28 cellular contexts compared by ENCODE assay signal in genomic region chr11:18614667-18615066, GRCh38. TPM values are rescaled to one million over a fixed set of nuclear protein-coding genes. Genes with fewer than 3 reads are reported as not detected.
"Had no signal": no experiment of that assay in that cellular context is flagged by ENCODE, and none has a peak within 500 bp of the region (broad histone marks: within the 10 kb centered on the region; RNA-seq: fewer than 3 reads in every experiment).

No MANE protein-coding gene starts in this region.

- DNase-seq: activated B cell treated with CpG ODN at 0.5 μM for 24 hours; activated CD4-positive, alpha-beta T cell treated with anti-CD3 and anti-CD28 coated beads for 48 hours; activated CD4-positive, alpha-beta T cell treated with anti-CD3 and anti-CD28 coated beads, Interleukin-2, amount 50 U/mL, for 1 hour; activated CD4-positive, alpha-beta T cell treated with anti-CD3 and anti-CD28 coated beads, Interleukin-2, amount 50 U/mL, for 48 hours; activated CD8-positive, alpha-beta memory T cell treated with anti-CD3 and anti-CD28 coated beads for 24 hours; activated CD8-positive, alpha-beta T cell treated with anti-CD3 and anti-CD28 coated beads for 36 hours; activated effector memory CD4-positive, alpha-beta T cell treated with anti-CD3 and anti-CD28 coated beads, Interleukin-2, amount 50 U/mL, for 16 hours; activated naive CD4-positive, alpha-beta T cell treated with anti-CD3 and anti-CD28 coated beads for 36 hours; activated naive CD8-positive, alpha-beta T cell treated with anti-CD3 and anti-CD28 coated beads for 36 hours; activated naive CD8-positive, alpha-beta T cell treated with anti-CD3 and anti-CD28 coated beads, Interleukin-2, amount 50 U/mL, for 24 hours; activated T-cell treated with anti-CD3 and anti-CD28 coated beads, Interleukin-2, amount 50 U/mL, for 4 hours; adrenal gland; effector CD8-positive, alpha-beta T cell; foreskin fibroblast; gastrocnemius medialis; glutamatergic neuron; heart left ventricle; T1000; WERI-Rb-1 had no signal

- H3K9me3 Mint-ChIP-seq: activated B cell treated with CpG ODN at 0.5 μM for 24 hours; activated CD8-positive, alpha-beta T cell treated with anti-CD3 and anti-CD28 coated beads for 36 hours; activated naive CD4-positive, alpha-beta T cell treated with anti-CD3 and anti-CD28 coated beads for 36 hours; activated naive CD8-positive, alpha-beta T cell treated with anti-CD3 and anti-CD28 coated beads for 36 hours; activated naive CD8-positive, alpha-beta T cell treated with anti-CD3 and anti-CD28 coated beads, Interleukin-2, amount 50 U/mL, for 24 hours; activated T-cell treated with anti-CD3 and anti-CD28 coated beads, Interleukin-2, amount 50 U/mL, for 4 hours; activated T-helper 2 cell treated with anti-CD3 and anti-CD28 coated beads, Interferon-gamma antibody, Interleukin-2, Interleukin-4, amounts not matched to agents 10 μg/mL and 5 μg/mL and 100 μg/mL, durations not matched to agents 14 hours and 24 hours and 36 hours; brain had no signal

- H3K27ac Mint-ChIP-seq: activated B cell treated with CpG ODN at 0.5 μM for 24 hours; activated CD8-positive, alpha-beta T cell treated with anti-CD3 and anti-CD28 coated beads for 36 hours; activated naive CD4-positive, alpha-beta T cell treated with anti-CD3 and anti-CD28 coated beads for 36 hours; activated naive CD4-positive, alpha-beta T cell treated with anti-CD3 and anti-CD28 coated beads, Interleukin-2, amount 50 U/mL, for 24 hours; activated naive CD8-positive, alpha-beta T cell treated with anti-CD3 and anti-CD28 coated beads for 36 hours; activated naive CD8-positive, alpha-beta T cell treated with anti-CD3 and anti-CD28 coated beads, Interleukin-2, amount 50 U/mL, for 24 hours; activated T-helper 2 cell treated with anti-CD3 and anti-CD28 coated beads, Interferon-gamma antibody, Interleukin-2, Interleukin-4, amounts not matched to agents 10 μg/mL and 5 μg/mL and 100 μg/mL, durations not matched to agents 14 hours and 24 hours and 36 hours had no signal

- H3K27me3 Mint-ChIP-seq: activated B cell treated with CpG ODN at 0.5 μM for 24 hours; activated CD8-positive, alpha-beta T cell treated with anti-CD3 and anti-CD28 coated beads for 36 hours; activated naive CD4-positive, alpha-beta T cell treated with anti-CD3 and anti-CD28 coated beads, Interleukin-2, amount 50 U/mL, for 24 hours; activated naive CD8-positive, alpha-beta T cell treated with anti-CD3 and anti-CD28 coated beads for 36 hours; activated naive CD8-positive, alpha-beta T cell treated with anti-CD3 and anti-CD28 coated beads, Interleukin-2, amount 50 U/mL, for 24 hours; brain had no signal

- H3K4me3 Mint-ChIP-seq: activated B cell treated with CpG ODN at 0.5 μM for 24 hours; activated CD8-positive, alpha-beta T cell treated with anti-CD3 and anti-CD28 coated beads for 36 hours; activated naive CD4-positive, alpha-beta T cell treated with anti-CD3 and anti-CD28 coated beads for 36 hours; activated naive CD4-positive, alpha-beta T cell treated with anti-CD3 and anti-CD28 coated beads, Interleukin-2, amount 50 U/mL, for 24 hours; activated naive CD8-positive, alpha-beta T cell treated with anti-CD3 and anti-CD28 coated beads for 36 hours; activated naive CD8-positive, alpha-beta T cell treated with anti-CD3 and anti-CD28 coated beads, Interleukin-2, amount 50 U/mL, for 24 hours; activated T-cell treated with anti-CD3 and anti-CD28 coated beads, Interleukin-2, amount 50 U/mL, for 4 hours; brain had no signal

- ATAC-seq: activated CD4-positive, CD25-positive, alpha-beta regulatory T cell treated with anti-CD3 and anti-CD28 coated beads, Interleukin-2, amount 50 U/mL, for 24 hours; activated CD8-positive, alpha-beta T cell treated with anti-CD3 and anti-CD28 coated beads for 36 hours; activated naive CD8-positive, alpha-beta T cell treated with anti-CD3 and anti-CD28 coated beads, Interleukin-2, amount 50 U/mL, for 24 hours; activated T-cell treated with anti-CD3 and anti-CD28 coated beads, Interleukin-2, amount 50 U/mL, for 4 hours; gastrocnemius medialis had no signal

- FAIRE-seq: bronchial epithelial cell, colon, endometrium, endothelial cell of umbilical vein had no signal

RNA-seq across cellular contexts. Expression of gene MISFA, which starts 15.1 kb away (rescaled TPM):
- total RNA-seq: ascending aorta had no signal
